ENCODE assay signal across 33 cellular contexts in genomic region chr14:20209595-20209994, GRCh38. TPM values are rescaled to one million over a fixed set of nuclear protein-coding genes. Genes with fewer than 3 reads are reported as not detected.
"Had no signal": no experiment of that assay in that cellular context is flagged by ENCODE, and none has a peak within 500 bp of the region (broad histone marks: within the 10 kb centered on the region; RNA-seq: fewer than 3 reads in every experiment).

No MANE protein-coding gene starts in this region.

- H3K27me3 Mint-ChIP-seq: type B pancreatic cell had no signal

- H3K27ac ChIP-seq: stomach, suprapubic skin, testis, thoracic aorta, thyroid gland, tibial artery, tibial nerve, transverse colon, upper lobe of left lung, upper lobe of right lung, uterus, vagina had no signal

- H3K27me3 ChIP-seq: stomach, suprapubic skin, testis, thyroid gland, tibial artery, tibial nerve, transverse colon, upper lobe of left lung, upper lobe of right lung, uterus, vagina had no signal

- H3K9me3 ChIP-seq: suprapubic skin, testis, thoracic aorta, thyroid gland, tibial artery, transverse colon, upper lobe of left lung, upper lobe of right lung, uterus, vagina had no signal

- DNase-seq: stimulated activated CD4-positive, alpha-beta T cell treated with anti-CD3 and anti-CD28 coated beads, Interleukin-2, amount 100 ng/mL, for 48 hours; stimulated activated CD4-positive, alpha-beta T cell treated with anti-CD3 and anti-CD28 coated beads, Interleukin-4, amount 100 ng/mL, for 1 hour; stimulated activated CD4-positive, alpha-beta T cell treated with anti-CD3 and anti-CD28 coated beads, Interleukin-4, amount 100 ng/mL, for 24 hours; stimulated activated CD4-positive, alpha-beta T cell treated with anti-CD3 and anti-CD28 coated beads, Interleukin-4, amount 100 ng/mL, for 4 hours; stimulated activated CD8-positive, alpha-beta memory T cell treated with anti-CD3 and anti-CD28 coated beads, Interleukin-4, amount 100 ng/mL, for 48 hours; stimulated activated naive B cell treated with anti-CD40 and anti-IgM and Interleukin-4, amounts not matched to agents 10 μg/mL and 1 μg/mL and 100 μg/mL, for 72 hours; stimulated activated naive CD4-positive, alpha-beta T cell; stimulated activated naive CD4-positive, alpha-beta T cell treated with Interleukin-2 at 50 U/mL for 16 hours; stimulated activated naive CD8-positive, alpha-beta T cell treated with anti-CD3 and anti-CD28 coated beads, Interleukin-15, amount 100 ng/mL, for 72 hours; stimulated activated naive CD8-positive, alpha-beta T cell treated with anti-CD3 and anti-CD28 coated beads, Interleukin-15, Interleukin-2, amounts not matched to agents 100 U/mL and 50 U/mL, for 24 hours; stomach; substantia nigra; testis; thyroid gland; tibial artery; transverse colon; trophoblast cell; upper lobe of left lung; upper lobe of right lung; uterus had no signal

- H3K27ac Mint-ChIP-seq: stimulated activated effector memory CD8-positive, alpha-beta T cell treated with anti-CD3 and anti-CD28 coated beads, Interleukin-12 subunit alpha, Interleukin-12 subunit beta, amount 100 ng/mL, for 72 hours; stimulated activated naive B cell treated with anti-CD40 and anti-IgM and Interleukin-4, amounts not matched to agents 10 μg/mL and 1 μg/mL and 100 μg/mL, for 72 hours; stimulated activated naive CD8-positive, alpha-beta T cell treated with anti-CD3 and anti-CD28 coated beads, Interleukin-15, amount 100 ng/mL, for 72 hours; stimulated activated naive CD8-positive, alpha-beta T cell treated with anti-CD3 and anti-CD28 coated beads, Interleukin-15, Interleukin-2, amounts not matched to agents 100 ng/mL and 50 ng/mL, for 24 hours; type B pancreatic cell had no signal

- H3K36me3 ChIP-seq: stomach, suprapubic skin, thoracic aorta, thyroid gland, tibial artery, tibial nerve, transverse colon, upper lobe of left lung, upper lobe of right lung, uterus, vagina had no signal

- H3K4me1 Mint-ChIP-seq: stimulated activated effector memory CD8-positive, alpha-beta T cell treated with anti-CD3 and anti-CD28 coated beads, Interleukin-12 subunit alpha, Interleukin-12 subunit beta, amount 100 ng/mL, for 72 hours; stimulated activated naive B cell treated with anti-CD40 and anti-IgM and Interleukin-4, amounts not matched to agents 10 μg/mL and 1 μg/mL and 100 μg/mL, for 72 hours; stimulated activated naive CD8-positive, alpha-beta T cell treated with anti-CD3 and anti-CD28 coated beads, Interleukin-15, amount 100 ng/mL, for 72 hours had no signal

- H3K4me3 ChIP-seq: stomach, suprapubic skin, testis, thoracic aorta, thyroid gland, tibial artery, tibial nerve, transverse colon, upper lobe of left lung, upper lobe of right lung, uterus, vagina had no signal

- H3K4me1 ChIP-seq: stomach, suprapubic skin, testis, thyroid gland, tibial artery, tibial nerve, transverse colon, upper lobe of left lung, upper lobe of right lung, uterus, vagina had no signal

- FAIRE-seq: urothelium cell line had no signal

- H3K9me3 Mint-ChIP-seq: stimulated activated effector memory CD8-positive, alpha-beta T cell treated with anti-CD3 and anti-CD28 coated beads, Interleukin-12 subunit alpha, Interleukin-12 subunit beta, amount 100 ng/mL, for 72 hours; stimulated activated naive CD8-positive, alpha-beta T cell treated with anti-CD3 and anti-CD28 coated beads, Interleukin-15, amount 100 ng/mL, for 72 hours; stimulated activated naive CD8-positive, alpha-beta T cell treated with anti-CD3 and anti-CD28 coated beads, Interleukin-15, Interleukin-2, amounts not matched to agents 100 ng/mL and 50 ng/mL, for 24 hours had no signal

- H3K36me3 Mint-ChIP-seq: stimulated activated effector memory CD8-positive, alpha-beta T cell treated with anti-CD3 and anti-CD28 coated beads, Interleukin-12 subunit alpha, Interleukin-12 subunit beta, amount 100 ng/mL, for 72 hours had no signal

- ATAC-seq: stimulated activated effector memory CD8-positive, alpha-beta T cell treated with anti-CD3 and anti-CD28 coated beads, Interleukin-12 subunit alpha, Interleukin-12 subunit beta, amount 100 ng/mL, for 72 hours; stimulated activated naive B cell treated with anti-CD40 and anti-IgM and Interleukin-4, amounts not matched to agents 10 μg/mL and 1 μg/mL and 100 μg/mL, for 72 hours; stimulated activated naive CD8-positive, alpha-beta T cell treated with anti-CD3 and anti-CD28 coated beads, Interleukin-15, amount 100 ng/mL, for 72 hours; stimulated activated naive CD8-positive, alpha-beta T cell treated with anti-CD3 and anti-CD28 coated beads, Interleukin-15, Interleukin-2, amounts not matched to agents 100 U/mL and 50 U/mL, for 24 hours; upper lobe of right lung had no signal

- H3K4me3 Mint-ChIP-seq: stimulated activated effector memory CD8-positive, alpha-beta T cell treated with anti-CD3 and anti-CD28 coated beads, Interleukin-12 subunit alpha, Interleukin-12 subunit beta, amount 100 ng/mL, for 72 hours; stimulated activated naive B cell treated with anti-CD40 and anti-IgM and Interleukin-4, amounts not matched to agents 10 μg/mL and 1 μg/mL and 100 μg/mL, for 72 hours; stimulated activated naive CD8-positive, alpha-beta T cell treated with anti-CD3 and anti-CD28 coated beads, Interleukin-15, amount 100 ng/mL, for 72 hours; stimulated activated naive CD8-positive, alpha-beta T cell treated with anti-CD3 and anti-CD28 coated beads, Interleukin-15, Interleukin-2, amounts not matched to agents 100 ng/mL and 50 ng/mL, for 24 hours; type B pancreatic cell had no signal

RNA-seq across cellular contexts. Expression of gene OR11H6, which starts 13.9 kb away (rescaled TPM):
- total RNA-seq: stomach, subcutaneous adipose tissue, suprapubic skin, temporal lobe, testis, thoracic aorta, thyroid gland, tibial nerve, transverse colon, upper lobe of left lung, upper lobe of right lung, ureter, urinary bladder, uterus, vagina had no signal
- polyA plus RNA-seq: stomach, thymus, urinary bladder had no signal

RNA-seq across cellular contexts. Expression of gene OR11G2, which starts 18.9 kb away (rescaled TPM):
- total RNA-seq: subcutaneous adipose tissue, suprapubic skin, temporal lobe, testis, thoracic aorta, thyroid gland, tibial nerve, transverse colon, upper lobe of left lung, upper lobe of right lung, ureter, urinary bladder, uterus, vagina had no signal
- polyA plus RNA-seq: stomach, thymus, urinary bladder had no signal

RNA-seq across cellular contexts. Expression of gene OR11H7, which starts 19.2 kb away (rescaled TPM):
- total RNA-seq: stomach, subcutaneous adipose tissue, suprapubic skin, temporal lobe, testis, thoracic aorta, thyroid gland, tibial nerve, transverse colon, upper lobe of left lung, upper lobe of right lung, ureter, urinary bladder, uterus, vagina had no signal
- polyA plus RNA-seq: stomach, thymus, urinary bladder had no signal

RNA-seq across cellular contexts. Expression of gene OR11H4, which starts 29.5 kb away (rescaled TPM):
- total RNA-seq: stomach, subcutaneous adipose tissue, suprapubic skin, temporal lobe, thoracic aorta, thyroid gland, tibial nerve, transverse colon, upper lobe of left lung, upper lobe of right lung, ureter, urinary bladder, uterus, vagina had no signal
- polyA plus RNA-seq: stomach, thymus, urinary bladder had no signal
